ENCODE assay signal across 25 cellular contexts in the genomic region with DNA sequence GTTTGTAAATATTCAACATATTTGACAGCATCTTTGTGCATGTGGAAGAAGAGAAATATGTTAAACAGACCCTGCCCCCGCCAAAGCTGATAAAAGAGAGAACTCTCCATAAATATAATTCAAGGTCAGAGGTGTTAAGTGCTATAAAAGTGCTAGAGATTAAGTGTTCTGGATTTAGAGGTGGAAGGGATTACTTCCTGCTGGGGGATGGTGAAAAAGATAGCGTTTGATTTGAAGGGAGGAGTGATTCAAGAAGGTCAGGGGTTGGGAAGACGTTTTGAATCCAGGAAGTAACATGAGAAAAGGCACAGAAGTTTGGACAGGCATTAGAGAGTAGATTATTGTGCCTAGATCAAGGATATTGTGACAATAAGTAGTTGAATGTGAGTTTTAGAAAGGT.
"Had no signal": no experiment of that assay in that cellular context is flagged by ENCODE, and none has a peak within 500 bp of the region (broad histone marks: within the 10 kb centered on the region; RNA-seq: fewer than 3 reads in every experiment).

No MANE protein-coding gene starts in this region.

- H3K27ac Mint-ChIP-seq: activated CD4-positive, alpha-beta T cell treated with anti-CD3 and anti-CD28 coated beads, Interleukin-2, amount 10 ng/mL, durations not matched to agents 24 days and 14 days; activated CD8-positive, alpha-beta memory T cell treated with anti-CD3 and anti-CD28 coated beads, Interleukin-2, amount 10 ng/mL, durations not matched to agents 7 days and 5 days; activated naive CD4-positive, alpha-beta T cell treated with anti-CD3 and anti-CD28 coated beads, Interleukin-2, amount 50 U/mL, for 72 hours; activated naive CD8-positive, alpha-beta T cell treated with anti-CD3 and anti-CD28 coated beads, Interleukin-2, amount 50 U/mL, for 24 hours; activated T-cell treated with anti-CD3 and anti-CD28 coated beads, Interleukin-2, amount 50 U/mL, for 24 hours; brain had no signal

- H3K4me1 Mint-ChIP-seq: activated CD4-positive, alpha-beta T cell treated with anti-CD3 and anti-CD28 coated beads, Interleukin-2, amount 10 ng/mL, durations not matched to agents 24 days and 14 days; activated naive CD8-positive, alpha-beta T cell treated with anti-CD3 and anti-CD28 coated beads, Interleukin-2, amount 50 U/mL, for 24 hours had no signal

- H3K9me3 ChIP-seq: SK-N-SH had no signal

- H3K9me3 Mint-ChIP-seq: activated CD4-positive, alpha-beta T cell treated with anti-CD3 and anti-CD28 coated beads, Interleukin-2, amount 10 ng/mL, durations not matched to agents 24 days and 14 days; activated naive CD4-positive, alpha-beta T cell treated with anti-CD3 and anti-CD28 coated beads, Interleukin-2, amount 50 U/mL, for 72 hours; activated naive CD8-positive, alpha-beta T cell treated with anti-CD3 and anti-CD28 coated beads, Interleukin-2, amount 50 U/mL, for 24 hours; activated T-cell treated with anti-CD3 and anti-CD28 coated beads, Interleukin-2, amount 50 U/mL, for 24 hours; brain had no signal

- H3K27me3 Mint-ChIP-seq: activated CD4-positive, alpha-beta T cell treated with anti-CD3 and anti-CD28 coated beads, Interleukin-2, amount 10 ng/mL, durations not matched to agents 24 days and 14 days; activated CD8-positive, alpha-beta memory T cell treated with anti-CD3 and anti-CD28 coated beads, Interleukin-2, amount 10 ng/mL, durations not matched to agents 7 days and 5 days; activated naive CD8-positive, alpha-beta T cell treated with anti-CD3 and anti-CD28 coated beads, Interleukin-2, amount 50 U/mL, for 24 hours; activated T-cell treated with anti-CD3 and anti-CD28 coated beads, Interleukin-2, amount 50 U/mL, for 24 hours; brain had no signal

- H3K4me3 Mint-ChIP-seq: activated CD4-positive, alpha-beta T cell treated with anti-CD3 and anti-CD28 coated beads, Interleukin-2, amount 10 ng/mL, durations not matched to agents 24 days and 14 days; activated CD8-positive, alpha-beta memory T cell treated with anti-CD3 and anti-CD28 coated beads, Interleukin-2, amount 10 ng/mL, durations not matched to agents 7 days and 5 days; activated naive CD8-positive, alpha-beta T cell treated with anti-CD3 and anti-CD28 coated beads, Interleukin-2, amount 50 U/mL, for 24 hours; activated T-cell treated with anti-CD3 and anti-CD28 coated beads, Interleukin-2, amount 50 U/mL, for 24 hours; brain had no signal

- DNase-seq: activated CD4-positive, alpha-beta T cell treated with anti-CD3 and anti-CD28 coated beads for 1 hour; activated CD4-positive, alpha-beta T cell treated with anti-CD3 and anti-CD28 coated beads, Interleukin-2, amount 10 ng/mL, durations not matched to agents 24 days and 14 days; activated CD4-positive, alpha-beta T cell treated with anti-CD3 and anti-CD28 coated beads, Interleukin-2, amount 50 U/mL, for 48 hours; activated CD8-positive, alpha-beta memory T cell treated with anti-CD3 and anti-CD28 coated beads, Interleukin-2, amount 10 ng/mL, durations not matched to agents 7 days and 5 days; activated effector memory CD4-positive, alpha-beta T cell treated with anti-CD3 and anti-CD28 coated beads, Interleukin-2, amount 50 U/mL, for 16 hours; activated naive CD4-positive, alpha-beta T cell treated with Interleukin-2 at 50 U/mL for 16 hours; activated naive CD8-positive, alpha-beta T cell treated with anti-CD3 and anti-CD28 coated beads, Interleukin-2, amount 50 U/mL, for 24 hours; activated T-cell treated with anti-CD3 and anti-CD28 coated beads, Interleukin-2, amount 50 U/mL, for 24 hours; amygdala; Kasumi-1; KBM-7; NCI-H1048; NCI-H1417; NCI-H1930; NCI-H2171; NCI-H2227 treated with DMSO at 0.1 percent for 48 hours; NCI-H446 treated with DMSO at 0.1 percent for 48 hours; NCI-H524 treated with DMSO at 0.1 percent for 48 hours; NCI-H748 treated with DMSO at 0.1 percent for 48 hours; OCI-M1; RPMI8226; SK-N-SH; T-helper 1 cell had no signal
